Comparison of ENCODE assay signal across 17 cellular contexts in genomic region chr9:92275541-92275940, GRCh38. TPM values are rescaled to one million over a fixed set of nuclear protein-coding genes. Genes with fewer than 3 reads are reported as not detected.
A peak's percentile ranks its signal among the peaks of the same experiment; 100 is the strongest.
DNase-seq lines count a peak whose midpoint lies in the region; ATAC-seq, FAIRE-seq and TF ChIP-seq lines count a peak whose summit lies in the region.
"Had no signal": no experiment of that assay in that cellular context is flagged by ENCODE, and none has a peak within 500 bp of the region (broad histone marks: within the 10 kb centered on the region; RNA-seq: fewer than 3 reads in every experiment).

No MANE protein-coding gene starts in this region.

- H3K79me2 ChIP-seq in Karpas-422 (ENCODE audit: low read length) (peaks cover 55% of the 10 kb centered on the region), GM12878 (ENCODE audit: control insufficient read depth, insufficient read depth, low read length) (no peaks in the 10 kb centered on the region)

- H4K20me1 ChIP-seq in Karpas-422 (ENCODE audit: insufficient read depth, low read depth, low read length) (0 out of 2 replicates have a peak, but pooled peaks cover 4% of the 10 kb centered on the region), GM12878 (ENCODE audit: control insufficient read depth, insufficient read depth) (no peaks in the 10 kb centered on the region)

- in situ Hi-C loops in GM12878 (cut with MboI) = no loop called here

- peaks cover 24% of the 10 kb centered on the region for H3K4me1 ChIP-seq in CD4-positive, alpha-beta memory T cell (ENCODE audit: insufficient read depth, low read length)
- H3K4me1 ChIP-seq in Karpas-422 (ENCODE audit: low read length) = peaks cover 48% of the 10 kb centered on the region
- H3K4me1 ChIP-seq in GM12878 (ENCODE audit: control insufficient read depth, insufficient read depth, low read length) = no peaks in the 10 kb centered on the region
- H3K4me1 ChIP-seq: SJSA1 had no signal

- TF ChIP-seq POLR2A in GM12878 (IDR thresholded peaks at IDR 0.05; ENCODE audit: low read depth, low read length) (no peak), H54 (IDR thresholded peaks at IDR 0.05; ENCODE audit: low read depth, low read length) (no peak)

- WGBS in GM12878 (ENCODE audit: insufficient coverage, insufficient replicate concordance, low lambda C conversion rate, missing lambda C conversion rate) = 81% methylated on average over 6 of the region's 6 CpGs

- H3K9me3 Mint-ChIP-seq in CD4-positive, alpha-beta memory T cell = no peaks in the 10 kb centered on the region
- H3K9me3 Mint-ChIP-seq in naive thymus-derived CD8-positive, alpha-beta T cell = no peaks in the 10 kb centered on the region

- peaks cover 58 to 83% of the 10 kb centered on the region in 2 donors for H3K36me3 Mint-ChIP-seq in CD4-positive, alpha-beta memory T cell
- peaks cover 19 to 97% (median 35%) of the 10 kb centered on the region in 3 donors for H3K36me3 Mint-ChIP-seq in naive thymus-derived CD8-positive, alpha-beta T cell

- TF ChIP-seq CTCF in GM12878 (IDR thresholded peaks at IDR 0.05 in 2 of 3, conservative IDR thresholded peaks at IDR 0.05 in 1 of 3; ENCODE audit: control insufficient read depth in 2 of 3, extremely low read depth in 1 of 3, insufficient read depth in 1 of 3, low read depth in 3 of 3, low read length in 3 of 3) = no peak

- DNase-seq in CD4-positive, alpha-beta memory T cell = no peak
- DNase-seq in Karpas-422 (no peak), GM12878 (ENCODE audit: low read depth, low spot score) (no peak), SIG-M5 (lab: John Stamatoyannopoulos, UW) (no peak), H54 (ENCODE audit: insufficient read length, low spot score) (no peak)
- DNase-seq in naive thymus-derived CD8-positive, alpha-beta T cell = no peak
- DNase-seq: activated CD8-positive, alpha-beta memory T cell treated with anti-CD3 and anti-CD28 coated beads for 24 hours; activated naive CD4-positive, alpha-beta T cell treated with Interleukin-2 at 50 U/mL for 16 hours; C1 segment of cervical spinal cord; DMS79; left ventricle myocardium superior; NCI-H1694 treated with DMSO at 0.1 percent for 48 hours; NCI-H446; substantia nigra had no signal

- RAD21 ChIA-PET in GM12878 (lab: Charles Lee; ENCODE audit: unreplicated experiment) = no interaction called here

- intact Hi-C loops in CD4-positive, alpha-beta memory T cell (cut with micrococcal nuclease) = no loop called here
- intact Hi-C loops in GM12878 (cut with micrococcal nuclease; ENCODE audit: unreplicated experiment) = no loop called here

- no peak for FAIRE-seq in GM12878 (lab: Jason Lieb, UNC)
- no peak for FAIRE-seq in H54 (lab: Jason Lieb, UNC)
- FAIRE-seq: frontal cortex had no signal

- H3K9ac ChIP-seq in Karpas-422 (ENCODE audit: low read length) (no peak overlapping the region), GM12878 (ENCODE audit: control insufficient read depth, insufficient read depth, low read length) (no peak overlapping the region)

- H2AFZ ChIP-seq in Karpas-422 (ENCODE audit: low read length) (no peak overlapping the region), GM12878 (ENCODE audit: control insufficient read depth, low read depth, low read length) (no peak overlapping the region)

- SMC1A ChIA-PET in GM12878 (lab: Charles Lee; ENCODE audit: uncharacterized antibody, unreplicated experiment) = interaction anchor here (1.0 kb wide), 1 partner anchor 514 kb away, joined by 3 read pairs; no protein-coding TSS in a partner anchor

- BruUV-seq in GM12878 (replicated peaks; lab: Mats Ljungman, UMichigan) = TSS peak; percentile 2

- no peaks in the 10 kb centered on the region for H3K9me3 ChIP-seq in CD4-positive, alpha-beta memory T cell (ENCODE audit: control insufficient read depth in 1 of 2, low read length in 2 of 2)
- no peaks in the 10 kb centered on the region for H3K9me3 ChIP-seq in Karpas-422 (ENCODE audit: low read length)
- H3K9me3 ChIP-seq in GM12878 (replicated peaks; ENCODE audit: control insufficient read depth, insufficient read depth, low read length) = no peaks in the 10 kb centered on the region
- H3K9me3 ChIP-seq: SJSA1 had no signal

- no peaks in the 10 kb centered on the region for H3K9me2 ChIP-seq in Karpas-422 (replicated peaks; ENCODE audit: insufficient read depth, low read length)

- CTCF ChIA-PET in CD4-positive, alpha-beta memory T cell (lab: Charles Lee; ENCODE audit: partially characterized antibody) = interaction anchor here (1.2 kb wide), 1 partner anchor 135 kb away, joined by 3 read pairs; no protein-coding TSS in a partner anchor
- CTCF ChIA-PET in GM12878 (lab: Yijun Ruan, JAX) = no interaction called here

- POLR2A ChIA-PET in CD4-positive, alpha-beta memory T cell (lab: Charles Lee; ENCODE audit: partially characterized antibody) = no interaction called here
- POLR2A ChIA-PET in GM12878 (lab: Charles Lee) = interaction anchor here (0.9 kb wide), 1 partner anchor 16 kb away, joined by 3 read pairs; no protein-coding TSS in a partner anchor
- POLR2A ChIA-PET in naive thymus-derived CD8-positive, alpha-beta T cell (lab: Charles Lee) = no interaction called here

- H3K36me3 ChIP-seq in CD4-positive, alpha-beta memory T cell (ENCODE audit: insufficient read depth, low read length) = peaks cover 77% of the 10 kb centered on the region
- H3K36me3 ChIP-seq in Karpas-422 (ENCODE audit: insufficient read depth, low read length) (peaks cover 77% of the 10 kb centered on the region), GM12878 (ENCODE audit: control insufficient read depth in 2 of 2, insufficient read depth in 2 of 2, low read length in 1 of 2) (peaks cover 25 to 49% of the 10 kb centered on the region in 2 experiments)

- H3K4me2 ChIP-seq in Karpas-422 (ENCODE audit: low read depth, low read length, poor library complexity, severe bottlenecking) (peak overlapping the region; percentile 57), GM12878 (ENCODE audit: control insufficient read depth, insufficient read depth) (no peak overlapping the region)

- peaks cover 16 to 44% (median 25%) of the 10 kb centered on the region in 4 donors for H3K4me1 Mint-ChIP-seq in CD4-positive, alpha-beta memory T cell
- peaks cover 8 to 26% (median 23%) of the 10 kb centered on the region in 4 donors for H3K4me1 Mint-ChIP-seq in naive thymus-derived CD8-positive, alpha-beta T cell

- peak overlapping the region in 1 of 8 donors; percentile 83 for H3K4me3 Mint-ChIP-seq in CD4-positive, alpha-beta memory T cell
- peak overlapping the region in 1 of 10 donors; percentile 73 for H3K4me3 Mint-ChIP-seq in naive thymus-derived CD8-positive, alpha-beta T cell

- no peak overlapping the region for H3K27ac ChIP-seq in CD4-positive, alpha-beta memory T cell (ENCODE audit: low read depth, low read length)
- H3K27ac ChIP-seq in Karpas-422 (ENCODE audit: low read length) = peak overlapping the region; percentile 79
- no peak overlapping the region for H3K27ac ChIP-seq in GM12878 (ENCODE audit: control insufficient read depth, insufficient read depth)
- H3K27ac ChIP-seq: SJSA1 had no signal

- no peak for TF ChIP-seq EP300 in GM12878 (IDR thresholded peaks at IDR 0.05; ENCODE audit: borderline replicate concordance in 1 of 2, control insufficient read depth in 1 of 2, low read depth in 2 of 2, low read length in 2 of 2)

- no peaks in the 10 kb centered on the region for H3K27me3 ChIP-seq in CD4-positive, alpha-beta memory T cell (ENCODE audit: insufficient read depth, low read length)
- H3K27me3 ChIP-seq in Karpas-422 (ENCODE audit: low read length) (no peaks in the 10 kb centered on the region), GM12878 (replicated peaks in 1 of 2; ENCODE audit: control insufficient read depth in 2 of 2, insufficient read depth in 2 of 2, low read length in 1 of 2) (no peaks in the 10 kb centered on the region)
- H3K27me3 ChIP-seq: SJSA1 had no signal

- H3K27ac Mint-ChIP-seq in CD4-positive, alpha-beta memory T cell = peak overlapping the region in 5 of 7 donors; percentile 33 to 93 (median 82)
- H3K27ac Mint-ChIP-seq in naive thymus-derived CD8-positive, alpha-beta T cell = peak overlapping the region in 7 of 10 donors; percentile 17 to 95 (median 85)

- no peaks in the 10 kb centered on the region for H3K27me3 Mint-ChIP-seq in CD4-positive, alpha-beta memory T cell
- no peaks in the 10 kb centered on the region for H3K27me3 Mint-ChIP-seq in naive thymus-derived CD8-positive, alpha-beta T cell

- no peak overlapping the region for H3K4me3 ChIP-seq in CD4-positive, alpha-beta memory T cell (ENCODE audit: low read length in 2 of 2)
- H3K4me3 ChIP-seq in Karpas-422 (ENCODE audit: low read length) = peak overlapping the region; percentile 28; the same call in 1 of the 2 replicates
- no peak overlapping the region for H3K4me3 ChIP-seq in GM12878
- H3K4me3 ChIP-seq: SJSA1 had no signal

- TF ChIP-seq RAD21 in GM12878 (IDR thresholded peaks at IDR 0.05; ENCODE audit: insufficient read depth, low read depth, low read length) = no peak

- ATAC-seq in GM12878 (no peak), HG02678 (IDR thresholded peaks at IDR 0.05; ENCODE audit: unreplicated experiment) (no peak)
- no peak for ATAC-seq in naive thymus-derived CD8-positive, alpha-beta T cell
- ATAC-seq: left ventricle myocardium superior had no signal

RNA-seq across cellular contexts. Expression of gene IARS1, which starts 18.0 kb away (rescaled TPM):
- total RNA-seq in CD4-positive, alpha-beta memory T cell = 100 to 1,000 TPM; 109 to 112 TPM
- 10 to 100 TPM; 69.7 to 71.3 TPM for polyA plus RNA-seq in CD4-positive, alpha-beta memory T cell
- 247 and 401 TPM in 2 replicates for total RNA-seq in Karpas-422 (2014; rRNA removed; shearing (Covaris generic); ENCODE audit: low replicate concordance)
- 644 and 645 TPM in 2 replicates for total RNA-seq in GM12878 (2013; cell fraction: nucleolus; rRNA removed)
- 192 and 241 TPM in 2 replicates for total RNA-seq in GM12878 (2014; rRNA removed)
- 227 and 229 TPM in 2 replicates for total RNA-seq in GM12878 (2014; rRNA removed; fragmentation: Illumina TruSeq; extraction: Trizol)
- total RNA-seq in GM12878 (2021) = 140 and 144 TPM in 2 replicates
- 64.1 TPM for polyA plus RNA-seq in GM12878 (2011; ENCODE audit: low read depth)
- polyA plus RNA-seq in GM12878 (2011; rRNA removed) = 80.0 and 83.1 TPM in 2 replicates
- 59.8 and 75.8 TPM in 2 replicates for polyA plus RNA-seq in GM12878 (2011; cell fraction: cytosol; rRNA removed)
- 172 and 185 TPM in 2 replicates for polyA plus RNA-seq in GM12878 (2011; cell fraction: nucleus; rRNA removed)
- 64.6 and 85.2 TPM in 2 replicates for polyA plus RNA-seq in GM12878 (2012)
- 162 and 188 TPM in 2 replicates for polyA plus RNA-seq in GM12878 (2014; fragmentation: Illumina TruSeq; extraction: Trizol)
- 10 to 100 TPM; 71.0 to 78.8 TPM for polyA plus RNA-seq in GM12878 (2014; fragmentation: Nextera tagmentation; extraction: Ambion mirVana)
- polyA plus RNA-seq in GM12878 (2014; rRNA removed) = 92.4 and 98.0 TPM in 2 replicates
- polyA plus RNA-seq in GM12878 (2016; fragmentation: Nextera tagmentation; extraction: Ambion mirVana) = 100 to 1,000 TPM; 180 to 196 TPM
- 117 and 174 TPM in 2 replicates for polyA minus RNA-seq in GM12878 (2011; rRNA and poly(A)+ RNA removed)
- 62.0 and 67.0 TPM in 2 replicates for polyA minus RNA-seq in GM12878 (2011; cell fraction: cytosol; rRNA and poly(A)+ RNA removed)
- polyA minus RNA-seq in GM12878 (2011; cell fraction: nucleus; rRNA and poly(A)+ RNA removed) = 107 and 146 TPM in 2 replicates
- total RNA-seq in naive thymus-derived CD8-positive, alpha-beta T cell = 100 to 1,000 TPM; 150 to 151 TPM
- polyA plus RNA-seq in naive thymus-derived CD8-positive, alpha-beta T cell = 10 to 100 TPM; 62.2 to 75.2 (median 66.5) TPM

RNA-seq across cellular contexts. Expression of gene NOL8, which starts 49.6 kb away (rescaled TPM):
- total RNA-seq in CD4-positive, alpha-beta memory T cell = 100 to 1,000 TPM in 1 of 2 experiments, 10 to 100 TPM in 1; 93.9 to 104 TPM
- polyA plus RNA-seq in CD4-positive, alpha-beta memory T cell = 10 to 100 TPM; 12.3 to 38.7 TPM
- total RNA-seq in Karpas-422 (2014; rRNA removed; shearing (Covaris generic); ENCODE audit: low replicate concordance) = 47.2 and 53.4 TPM in 2 replicates
- 163 and 178 TPM in 2 replicates for total RNA-seq in GM12878 (2013; cell fraction: nucleolus; rRNA removed)
- 35.4 and 37.4 TPM in 2 replicates for total RNA-seq in GM12878 (2014; rRNA removed)
- total RNA-seq in GM12878 (2014; rRNA removed; fragmentation: Illumina TruSeq; extraction: Trizol) = 41.6 and 46.1 TPM in 2 replicates
- total RNA-seq in GM12878 (2021) = 34.4 and 35.3 TPM in 2 replicates
- polyA plus RNA-seq in GM12878 (2011; ENCODE audit: low read depth) = 16.3 TPM
- polyA plus RNA-seq in GM12878 (2011; rRNA removed) = 34.9 and 55.5 TPM in 2 replicates
- polyA plus RNA-seq in GM12878 (2011; cell fraction: cytosol; rRNA removed) = 9.4 and 11.9 TPM in 2 replicates
- polyA plus RNA-seq in GM12878 (2011; cell fraction: nucleus; rRNA removed) = 51.7 and 67.1 TPM in 2 replicates
- polyA plus RNA-seq in GM12878 (2012) = 25.5 and 27.8 TPM in 2 replicates
- polyA plus RNA-seq in GM12878 (2014; fragmentation: Illumina TruSeq; extraction: Trizol) = 55.5 and 62.8 TPM in 2 replicates
- 10 to 100 TPM; 55.9 to 58.6 TPM for polyA plus RNA-seq in GM12878 (2014; fragmentation: Nextera tagmentation; extraction: Ambion mirVana)
- polyA plus RNA-seq in GM12878 (2014; rRNA removed) = 23.3 and 33.6 TPM in 2 replicates
- polyA plus RNA-seq in GM12878 (2016; fragmentation: Nextera tagmentation; extraction: Ambion mirVana) = 10 to 100 TPM; 52.3 to 54.4 TPM
- polyA minus RNA-seq in GM12878 (2011; rRNA and poly(A)+ RNA removed) = 40.5 and 64.7 TPM in 2 replicates
- 11.9 and 16.8 TPM in 2 replicates for polyA minus RNA-seq in GM12878 (2011; cell fraction: cytosol; rRNA and poly(A)+ RNA removed)
- 42.4 and 61.9 TPM in 2 replicates for polyA minus RNA-seq in GM12878 (2011; cell fraction: nucleus; rRNA and poly(A)+ RNA removed)
- 100 to 1,000 TPM; 102 to 105 TPM for total RNA-seq in naive thymus-derived CD8-positive, alpha-beta T cell
- 10 to 100 TPM; 15.0 to 29.1 (median 26.7) TPM for polyA plus RNA-seq in naive thymus-derived CD8-positive, alpha-beta T cell

RNA-seq across cellular contexts. Expression of gene CENPP, which starts 50.2 kb away (rescaled TPM):
- total RNA-seq in CD4-positive, alpha-beta memory T cell = 1 to 10 TPM in 1 of 2 experiments, under 1 TPM in 1; 0.55 to 4.3 TPM
- polyA plus RNA-seq in CD4-positive, alpha-beta memory T cell = 1 to 10 TPM; 2.4 to 9.5 TPM
- total RNA-seq in Karpas-422 (2014; rRNA removed; shearing (Covaris generic); ENCODE audit: low replicate concordance) = 11.0 and 12.6 TPM in 2 replicates
- 38.2 and 39.9 TPM in 2 replicates for total RNA-seq in GM12878 (2013; cell fraction: nucleolus; rRNA removed)
- total RNA-seq in GM12878 (2014; rRNA removed) = 20.3 and 24.2 TPM in 2 replicates
- 22.1 and 24.5 TPM in 2 replicates for total RNA-seq in GM12878 (2014; rRNA removed; fragmentation: Illumina TruSeq; extraction: Trizol)
- total RNA-seq in GM12878 (2021) = 17.5 and 19.3 TPM in 2 replicates
- polyA plus RNA-seq in GM12878 (2011; ENCODE audit: low read depth) = 5.2 TPM
- 13.2 and 21.0 TPM in 2 replicates for polyA plus RNA-seq in GM12878 (2011; rRNA removed)
- 3.8 and 5.9 TPM in 2 replicates for polyA plus RNA-seq in GM12878 (2011; cell fraction: cytosol; rRNA removed)
- polyA plus RNA-seq in GM12878 (2011; cell fraction: nucleus; rRNA removed) = 6.4 and 9.9 TPM in 2 replicates
- polyA plus RNA-seq in GM12878 (2012) = 7.6 and 10.6 TPM in 2 replicates
- polyA plus RNA-seq in GM12878 (2014; fragmentation: Illumina TruSeq; extraction: Trizol) = 26.9 and 28.1 TPM in 2 replicates
- polyA plus RNA-seq in GM12878 (2014; fragmentation: Nextera tagmentation; extraction: Ambion mirVana) = 10 to 100 TPM in 1 of 2 experiments, 1 to 10 TPM in 1; 9.4 to 11.7 TPM
- polyA plus RNA-seq in GM12878 (2014; rRNA removed) = 14.9 and 15.2 TPM in 2 replicates
- 10 to 100 TPM; 30.2 to 31.4 TPM for polyA plus RNA-seq in GM12878 (2016; fragmentation: Nextera tagmentation; extraction: Ambion mirVana)
- polyA minus RNA-seq in GM12878 (2011; rRNA and poly(A)+ RNA removed) = 6.6 and 8.0 TPM in 2 replicates
- 1.6 and 1.9 TPM in 2 replicates for polyA minus RNA-seq in GM12878 (2011; cell fraction: cytosol; rRNA and poly(A)+ RNA removed)
- 13.9 and 29.1 TPM in 2 replicates for polyA minus RNA-seq in GM12878 (2011; cell fraction: nucleus; rRNA and poly(A)+ RNA removed)
- 1 to 10 TPM; 4.4 TPM for total RNA-seq in naive thymus-derived CD8-positive, alpha-beta T cell
- polyA plus RNA-seq in naive thymus-derived CD8-positive, alpha-beta T cell = 1 to 10 TPM; 2.4 to 5.2 (median 3.0) TPM
